Comparison of ENCODE assay signal across 8 cellular contexts in the genomic region with DNA sequence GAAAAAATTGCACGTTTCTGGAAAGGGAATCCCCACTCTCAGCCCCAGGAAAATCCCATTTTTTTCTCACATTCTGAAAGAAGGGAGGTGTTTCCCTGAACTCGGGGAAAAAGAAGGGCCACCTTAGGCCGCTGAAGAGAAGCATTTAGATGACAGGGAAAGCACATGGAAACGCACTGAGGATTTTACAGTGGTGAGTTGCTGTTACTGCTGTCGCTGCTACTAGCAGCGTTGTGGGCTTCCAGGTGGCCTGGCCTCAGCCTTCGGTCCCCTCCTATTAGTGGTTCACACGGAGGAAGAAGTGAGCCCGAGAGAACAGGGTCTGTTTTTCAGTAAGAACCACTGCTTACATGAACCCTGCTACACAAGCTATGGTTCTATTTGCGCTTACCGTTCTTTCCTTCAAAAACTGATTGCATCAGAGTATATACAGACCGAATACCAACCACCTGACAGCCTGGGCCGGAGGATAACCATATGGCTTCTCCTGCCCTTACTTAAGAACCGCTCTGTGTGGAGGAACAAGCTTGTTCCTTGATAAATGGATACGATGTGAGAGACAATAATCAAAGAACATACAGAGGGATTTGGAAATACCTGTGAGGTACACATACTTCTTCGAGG. TPM values are rescaled to one million over a fixed set of nuclear protein-coding genes. Genes with fewer than 3 reads are reported as not detected.
DNase-seq lines count a peak whose midpoint lies in the region; ATAC-seq and TF ChIP-seq lines count a peak whose summit lies in the region.

No MANE protein-coding gene starts in this region.

- peaks cover 4% of the 10 kb centered on the region for H3K27me3 Mint-ChIP-seq in type B pancreatic cell
- peaks cover 39% of the 10 kb centered on the region for H3K27me3 Mint-ChIP-seq in T-helper 2 cell treated with Interferon-gamma antibody and Interleukin-4, amounts not matched to agents 5 μg/mL and 100 μg/mL, for 36 hours (ENCODE audit: low read depth)

- peak; percentile 55 for ATAC-seq in HG03039 (IDR thresholded peaks at IDR 0.05; ENCODE audit: unreplicated experiment)
- peak; percentile 47 to 54 (median 48) for ATAC-seq in right lobe of liver

- WGBS in right lobe of liver (ENCODE audit: insufficient coverage, low coverage, low lambda C conversion rate, missing lambda C conversion rate), result 13% methylated on average over 15 of the region's 16 CpGs

- H3K4me3 Mint-ChIP-seq in type B pancreatic cell, result peak overlapping the region; percentile 98
- H3K4me3 Mint-ChIP-seq in T-helper 2 cell treated with Interferon-gamma antibody and Interleukin-4, amounts not matched to agents 5 μg/mL and 100 μg/mL, for 36 hours, result no peak overlapping the region

- in situ Hi-C loops in brain microvascular endothelial cell (cut with HindIII; ENCODE audit: low pct_ligation_motif_present, low sequenced_read_pairs), result no loop called here

- H3K36me3 Mint-ChIP-seq in type B pancreatic cell, result no peaks in the 10 kb centered on the region
- no peaks in the 10 kb centered on the region for H3K36me3 Mint-ChIP-seq in T-helper 2 cell treated with Interferon-gamma antibody and Interleukin-4, amounts not matched to agents 5 μg/mL and 100 μg/mL, for 36 hours (ENCODE audit: low read depth)

- intact Hi-C loops in right lobe of liver (cut with DNase I), result no loop called here

- no peak for DNase-seq in AG10803 (ENCODE audit: low read depth)
- DNase-seq in brain microvascular endothelial cell, result peak; percentile 13
- DNase-seq in right lobe of liver, result peak in 1 of 3 donors; percentile 47
- DNase-seq in type B pancreatic cell (ENCODE audit: extremely low spot score, unreplicated experiment), result no peak
- no peak for DNase-seq in T-helper 2 cell treated with Interferon-gamma antibody and Interleukin-4, amounts not matched to agents 5 μg/mL and 100 μg/mL, for 36 hours (ENCODE audit: low spot score)
- no peak for DNase-seq in AG08395 (ENCODE audit: low spot score)
- DNase-seq in NCI-H2196 (lab: John Stamatoyannopoulos, UW; ENCODE audit: unreplicated experiment), result no peak

- H3K4me1 Mint-ChIP-seq in type B pancreatic cell (ENCODE audit: unreplicated experiment), result peaks cover 16% of the 10 kb centered on the region
- peaks cover 3% of the 10 kb centered on the region for H3K4me1 Mint-ChIP-seq in T-helper 2 cell treated with Interferon-gamma antibody and Interleukin-4, amounts not matched to agents 5 μg/mL and 100 μg/mL, for 36 hours (ENCODE audit: low read depth)

- no peaks in the 10 kb centered on the region for H3K9me3 ChIP-seq in right lobe of liver

- peak overlapping the region; percentile 61 for H3K4me3 ChIP-seq in AG10803 (ENCODE audit: low read length)
- peak overlapping the region; percentile 78 for H3K4me3 ChIP-seq in brain microvascular endothelial cell (ENCODE audit: low read depth, low read length)
- H3K4me3 ChIP-seq in right lobe of liver, result peak overlapping the region; percentile 55 to 71 (median 57)

- no peak for TF ChIP-seq CTCF in AG10803 (conservative IDR thresholded peaks at IDR 0.05; ENCODE audit: low read length)
- peak; percentile 39 for TF ChIP-seq CTCF in brain microvascular endothelial cell (IDR thresholded peaks at IDR 0.05; ENCODE audit: low read depth, low read length, missing control alignments)
- TF ChIP-seq CTCF in right lobe of liver (IDR thresholded peaks at IDR 0.05), result no peak
- TF ChIP-seq CTCF in type B pancreatic cell (conservative IDR thresholded peaks at IDR 0.05), result peak; percentile 65

- H3K4me1 ChIP-seq in right lobe of liver, result peaks cover 0 to 33% (median 1%) of the 10 kb centered on the region in 4 donors

- H3K27me3 ChIP-seq in brain microvascular endothelial cell (replicated peaks) (no peaks in the 10 kb centered on the region), right lobe of liver (no peaks in the 10 kb centered on the region)

- H3K27ac ChIP-seq in brain microvascular endothelial cell (no peak overlapping the region), right lobe of liver (peak overlapping the region; percentile 66 to 85 (median 75))

- no peaks in the 10 kb centered on the region for H3K9me3 Mint-ChIP-seq in type B pancreatic cell
- H3K9me3 Mint-ChIP-seq in T-helper 2 cell treated with Interferon-gamma antibody and Interleukin-4, amounts not matched to agents 5 μg/mL and 100 μg/mL, for 36 hours, result no peaks in the 10 kb centered on the region

- H3K36me3 ChIP-seq in brain microvascular endothelial cell (replicated peaks) (no peaks in the 10 kb centered on the region), right lobe of liver (no peaks in the 10 kb centered on the region)

- peak overlapping the region; percentile 80 for H3K27ac Mint-ChIP-seq in type B pancreatic cell
- no peak overlapping the region for H3K27ac Mint-ChIP-seq in T-helper 2 cell treated with Interferon-gamma antibody and Interleukin-4, amounts not matched to agents 5 μg/mL and 100 μg/mL, for 36 hours

- TF ChIP-seq POLR2A in right lobe of liver (IDR thresholded peaks at IDR 0.05), result no peak

RNA-seq across cellular contexts. Expression of a gene that starts 1.0 kb away (rescaled TPM):
- total RNA-seq in right lobe of liver (1 to 10 TPM; 5.3 to 8.4 (median 7.5) TPM), type B pancreatic cell (ENCODE audit: low replicate concordance) (4.1 and 10.9 TPM in 2 replicates)

RNA-seq across cellular contexts. Expression of a gene that starts 42.6 kb away (rescaled TPM):
- total RNA-seq in right lobe of liver, result 1,000 to 10,000 TPM in 3 of 6 experiments, 100 to 1,000 TPM in 3; 663 to 1,371 (median 1,032) TPM
- total RNA-seq in type B pancreatic cell (ENCODE audit: low replicate concordance), result 1.6 TPM in 2 replicates

Comparison
In these comparisons a context has a peak if more than half of its experiments do, and no peak if none do; other contexts are left out.
1. CTCF ChIP-seq: peak in brain microvascular endothelial cell (single experiment) and type B pancreatic cell (single experiment); none in AG10803 (single experiment) and right lobe of liver (0 of 4).
2. RNA of a gene that starts 42.6 kb away (total RNA-seq): 663 to 1,371 TPM in right lobe of liver; 1.6 TPM in type B pancreatic cell; every median in the first group is over 100 times any median in the second.
3. Peak in every context shown above with its lines, with median percentiles within 50 percentile points of each other: H3K4me3 ChIP-seq.